15 cellular contexts compared by ENCODE assay signal in genomic region chr13:95756072-95756471, GRCh38.
A peak's percentile ranks its signal among the peaks of the same experiment; 100 is the strongest.
DNase-seq lines count a peak whose midpoint lies in the region; ATAC-seq, FAIRE-seq and TF ChIP-seq lines count a peak whose summit lies in the region.
"Had no signal": no experiment of that assay in that cellular context is flagged by ENCODE, and none has a peak within 500 bp of the region (broad histone marks: within the 10 kb centered on the region; RNA-seq: fewer than 3 reads in every experiment).

No MANE protein-coding gene starts in this region.

- H4K5ac ChIP-seq in IMR-90 (ENCODE audit: low read depth, low read length), result no peak overlapping the region

- no peak overlapping the region for H3K14ac ChIP-seq in IMR-90 (replicated peaks; ENCODE audit: low read depth, low read length)

- no peak overlapping the region for H2AK5ac ChIP-seq in IMR-90 (ENCODE audit: low read depth, low read length)

- DNase-seq in H54 (ENCODE audit: insufficient read length, low spot score), result no peak
- DNase-seq in IMR-90, result peak; percentile 12
- DNase-seq in K562 (ENCODE audit: extremely low read depth in 1 of 4, low spot score in 3 of 4), result peak; percentile 10 to 68 (median 36)
- no peak for DNase-seq in left lobe of liver (ENCODE audit: low spot score)
- no peak for DNase-seq in NCI-H1930 (lab: John Stamatoyannopoulos, UW)
- DNase-seq: activated CD4-positive, alpha-beta T cell treated with anti-CD3 and anti-CD28 coated beads, Interleukin-2, amount 50 U/mL, for 1 hour; activated T-cell treated with anti-CD3 and anti-CD28 coated beads, Interleukin-2, amount 50 U/mL, for 4 hours; cerebellar nuclear complex; hippocampal formation; kidney glomerular epithelial cell; NCI-H1694 treated with DMSO at 0.1 percent for 48 hours; NCI-H510A had no signal

- H3K79me1 ChIP-seq in IMR-90 (ENCODE audit: low read depth in 1 of 2, low read length in 2 of 2), result peaks cover 6 to 25% of the 10 kb centered on the region in 2 experiments

- H3K27ac ChIP-seq in IMR-90 (ENCODE audit: insufficient read depth, low read length), result no peak overlapping the region
- H3K27ac ChIP-seq in K562 (ENCODE audit: extremely low read depth, low read depth, low read length), result peak overlapping the region; percentile 87
- H3K27ac ChIP-seq: RWPE1 had no signal

- H2AK9ac ChIP-seq in IMR-90 (replicated peaks; ENCODE audit: low read depth, low read length, poor library complexity), result no peak overlapping the region

- H3K79me2 ChIP-seq in K562 (ENCODE audit: control insufficient read depth, insufficient read depth, low read length), result peaks cover 19% of the 10 kb centered on the region; the same call in 2 of the 3 replicates

- no peaks in the 10 kb centered on the region for H3K4me1 ChIP-seq in IMR-90 (ENCODE audit: control insufficient read depth, insufficient read depth, low read length)
- H3K4me1 ChIP-seq in K562 (replicated peaks in 1 of 2; ENCODE audit: control insufficient read depth in 2 of 2, insufficient read depth in 2 of 2, low read length in 2 of 2), result peaks cover 0 to 13% of the 10 kb centered on the region in 2 experiments; a peak in 2 of 5 replicates

- no peak overlapping the region for H3K23ac ChIP-seq in IMR-90 (ENCODE audit: low read depth, low read length)

- TF ChIP-seq RAD21 in IMR-90 (IDR thresholded peaks at IDR 0.05; ENCODE audit: low read length) (no peak), K562 (CRISPR knock-in tag; conservative IDR thresholded peaks at IDR 0.05 in 1 of 2, IDR thresholded peaks at IDR 0.05 in 1 of 2) (no peak)

- no peak overlapping the region for H3K9ac ChIP-seq in IMR-90 (ENCODE audit: low read depth, low read length)
- peak overlapping the region; percentile 55 to 75; a peak in 3 of 4 replicates for H3K9ac ChIP-seq in K562 (ENCODE audit: insufficient read depth in 1 of 2, low read depth in 2 of 2, low read length in 2 of 2)

- POLR2A ChIA-PET in IMR-90 (lab: Charles Lee; ENCODE audit: unreplicated experiment) (no interaction called here), K562 (lab: Yijun Ruan, JAX) (no interaction called here)

- peak overlapping the region in 1 of 2 experiments; percentile 50; a peak in 1 of 4 replicates for H4K8ac ChIP-seq in IMR-90 (ENCODE audit: low read depth in 2 of 2, low read length in 2 of 2)

- H3K18ac ChIP-seq in IMR-90 (ENCODE audit: low read depth, low read length), result no peak overlapping the region

- FAIRE-seq in H54 (lab: Jason Lieb, UNC), result peak; percentile 65
- FAIRE-seq in K562 (lab: Jason Lieb, UNC), result peak; percentile 72

- H4K20me1 ChIP-seq in IMR-90 (ENCODE audit: insufficient read depth, low read length) (no peaks in the 10 kb centered on the region; the same call in 1 of the 2 replicates), K562 (replicated peaks; ENCODE audit: control insufficient read depth, insufficient read depth, low read length) (no peaks in the 10 kb centered on the region)

- H4K91ac ChIP-seq in IMR-90 (ENCODE audit: insufficient read depth, low read depth, low read length), result no peak overlapping the region

- H2BK20ac ChIP-seq in IMR-90 (ENCODE audit: low read depth, low read length), result no peak overlapping the region

- BruUV-seq in IMR-90 (replicated peaks; lab: Mats Ljungman, UMichigan), result no TSS peak
- BruUV-seq in K562 (replicated peaks; lab: Mats Ljungman, UMichigan), result no TSS peak

- H3K4me2 ChIP-seq in IMR-90 (ENCODE audit: low read depth, low read length) (no peak overlapping the region), K562 (ENCODE audit: insufficient read depth, low read length) (peak overlapping the region; percentile 49)

- no CpG with 5 or more reads among the region's 5 CpGs for WGBS in IMR-90 (ENCODE audit: extremely low coverage in 2 of 2, insufficient read length in 1 of 2), 2 experiments
- 9% methylated on average over 5 of the region's 5 CpGs for WGBS in K562 (ENCODE audit: insufficient coverage, low coverage, missing lambda C conversion rate)

- no peaks in the 10 kb centered on the region; the same call in 1 of the 2 replicates for H3K9me1 ChIP-seq in IMR-90 (ENCODE audit: insufficient read depth, low read length)
- no peaks in the 10 kb centered on the region for H3K9me1 ChIP-seq in K562 (ENCODE audit: control insufficient read depth, insufficient read depth, low read length)

- TF ChIP-seq POLR2A in H54 (IDR thresholded peaks at IDR 0.05; ENCODE audit: low read depth, low read length), result no peak
- no peak for TF ChIP-seq POLR2A in IMR-90 (IDR thresholded peaks at IDR 0.05; ENCODE audit: low read depth, low read length)
- TF ChIP-seq POLR2A in K562 (conservative IDR thresholded peaks at IDR 0.05), result no peak

- no peak; the same call in 1 of the 2 replicates for ATAC-seq in IMR-90 (ENCODE audit: low read depth)
- ATAC-seq in K562, result peak; percentile 85
- peak; percentile 12 for ATAC-seq in left lobe of liver
- ATAC-seq in HG03045 (IDR thresholded peaks at IDR 0.05; ENCODE audit: unreplicated experiment), result no peak
- no peak for ATAC-seq in GM19463 (IDR thresholded peaks at IDR 0.05; ENCODE audit: unreplicated experiment)
- ATAC-seq: activated T-cell treated with anti-CD3 and anti-CD28 coated beads, Interleukin-2, amount 50 U/mL, for 4 hours had no signal

- intact Hi-C loops in IMR-90 (cut with micrococcal nuclease) (no loop called here), K562 (cut with micrococcal nuclease) (loop anchor here (2.0 kb wide), 1 partner anchor 79 kb away; the partner anchor contains the start of gene DNAJC3)

- H3K9me3 ChIP-seq in IMR-90 (ENCODE audit: control insufficient read depth, insufficient read depth, low read length) (no peaks in the 10 kb centered on the region), K562 (replicated peaks; ENCODE audit: control insufficient read depth, insufficient read depth, low read depth, low read length) (no peaks in the 10 kb centered on the region)

- no peak overlapping the region for H2BK5ac ChIP-seq in IMR-90 (ENCODE audit: low read depth, low read length, poor library complexity, severe bottlenecking)

- in situ Hi-C loops in IMR-90 (cut with MboI; ENCODE audit: low sequenced_read_pairs) (no loop called here), K562 (cut with MboI) (no loop called here)

- peak; percentile 36; the same call in 1 of the 2 replicates for TF ChIP-seq EP300 in K562 (IDR thresholded peaks at IDR 0.05; ENCODE audit: low read length)

- no peak overlapping the region for H3K56ac ChIP-seq in IMR-90 (ENCODE audit: extremely low read depth, insufficient read depth, low read length)

- no peaks in the 10 kb centered on the region for H3K27me3 ChIP-seq in IMR-90 (ENCODE audit: control insufficient read depth, insufficient read depth, low read length)
- H3K27me3 ChIP-seq in K562 (ENCODE audit: control insufficient read depth in 2 of 2, insufficient read depth in 2 of 2, low read length in 2 of 2), result no peaks in the 10 kb centered on the region

- H2BK120ac ChIP-seq in IMR-90 (ENCODE audit: low read depth, low read length), result no peak overlapping the region; the same call in 1 of the 2 replicates

- 0 out of 2 replicates have a peak overlapping the region, but pooled peaks have one; percentile 40 for H3K4ac ChIP-seq in IMR-90 (ENCODE audit: low read depth, low read length)

- H2AFZ ChIP-seq in IMR-90 (replicated peaks; ENCODE audit: low read length, poor library complexity), result no peak overlapping the region
- H2AFZ ChIP-seq in K562 (ENCODE audit: low read depth, low read length), result peak overlapping the region; percentile 61

- H3K36me3 ChIP-seq in IMR-90 (ENCODE audit: control insufficient read depth, insufficient read depth, low read length) (peaks cover 4% of the 10 kb centered on the region; the same call in 1 of the 2 replicates), K562 (ENCODE audit: control insufficient read depth, insufficient read depth, low read length) (peaks cover 22% of the 10 kb centered on the region; the same call in 2 of the 3 replicates)

- TF ChIP-seq CTCF in IMR-90 (conservative IDR thresholded peaks at IDR 0.05; ENCODE audit: low read depth, low read length) (no peak), K562 (IDR thresholded peaks at IDR 0.05 in 2 of 3, conservative IDR thresholded peaks at IDR 0.05 in 1 of 3; ENCODE audit: insufficient read depth in 2 of 3, low read depth in 1 of 3, low read length in 3 of 3) (no peak)

- no peak overlapping the region for H3K4me3 ChIP-seq in IMR-90 (ENCODE audit: insufficient read depth, low read depth, low read length)
- H3K4me3 ChIP-seq in K562, result no peak overlapping the region

- CTCF ChIA-PET in IMR-90 (lab: Yijun Ruan, JAX), result interaction anchor here (1.3 kb wide), 1 partner anchor 16 kb away, joined by 3 read pairs; no protein-coding TSS in a partner anchor
- CTCF ChIA-PET in K562 (lab: Yijun Ruan, JAX; ENCODE audit: low intra/inter-chr PET ratio), result no interaction called here

- H2BK15ac ChIP-seq in IMR-90 (ENCODE audit: low read depth, low read length), result no peak overlapping the region

- dilution Hi-C loops in IMR-90 (cut with HindIII; ENCODE audit: low sequenced_read_pairs, unreplicated experiment), result no loop called here

TF ChIP-seq in IMR-90, 13 proteins besides CTCF, POLR2A, EP300 and RAD21:
- TF ChIP-seq CEBPB (IDR thresholded peaks at IDR 0.05; ENCODE audit: low read depth, low read length) (peak; percentile 84), FOS (IDR thresholded peaks at IDR 0.05; ENCODE audit: low read depth, low read length) (no peak)

TF ChIP-seq in K562, 482 proteins besides CTCF, POLR2A, EP300 and RAD21 (continues in another document):
- TF ChIP-seq JUND (IDR thresholded peaks at IDR 0.05; ENCODE audit: borderline replicate concordance, low read depth, low read length), result peak; percentile 86
- 0 out of 3 replicates have a peak, but pooled peaks have one; percentile 60 for TF ChIP-seq JUND (tag; IDR thresholded peaks at IDR 0.05; ENCODE audit: borderline replicate concordance, low read depth, low read length)
- TF ChIP-seq CTCFL (IDR thresholded peaks at IDR 0.05; ENCODE audit: borderline replicate concordance, insufficient read depth, low read depth, low read length, poor library complexity, severe bottlenecking), result no peak
- peak; percentile 95 for TF ChIP-seq CEBPG (CRISPR knock-in tag; IDR thresholded peaks at IDR 0.05)
- TF ChIP-seq CEBPG (tag; conservative IDR thresholded peaks at IDR 0.05 in 1 of 2, IDR thresholded peaks at IDR 0.05 in 1 of 2), result peak; percentile 96

Comparison
In these comparisons a context has a peak if more than half of its experiments do, and no peak if none do; other contexts are left out.
1. DNase-seq: peak in IMR-90 (single experiment) and K562 (4 of 4); none in H54 (single experiment), left lobe of liver (single experiment) and NCI-H1930 (0 of 2).
2. ATAC-seq: peak in K562 (single experiment) and left lobe of liver (single experiment); none in IMR-90 (single experiment), HG03045 (single experiment) and GM19463 (single experiment).